17 cellular contexts compared by ENCODE assay signal in the genomic region with DNA sequence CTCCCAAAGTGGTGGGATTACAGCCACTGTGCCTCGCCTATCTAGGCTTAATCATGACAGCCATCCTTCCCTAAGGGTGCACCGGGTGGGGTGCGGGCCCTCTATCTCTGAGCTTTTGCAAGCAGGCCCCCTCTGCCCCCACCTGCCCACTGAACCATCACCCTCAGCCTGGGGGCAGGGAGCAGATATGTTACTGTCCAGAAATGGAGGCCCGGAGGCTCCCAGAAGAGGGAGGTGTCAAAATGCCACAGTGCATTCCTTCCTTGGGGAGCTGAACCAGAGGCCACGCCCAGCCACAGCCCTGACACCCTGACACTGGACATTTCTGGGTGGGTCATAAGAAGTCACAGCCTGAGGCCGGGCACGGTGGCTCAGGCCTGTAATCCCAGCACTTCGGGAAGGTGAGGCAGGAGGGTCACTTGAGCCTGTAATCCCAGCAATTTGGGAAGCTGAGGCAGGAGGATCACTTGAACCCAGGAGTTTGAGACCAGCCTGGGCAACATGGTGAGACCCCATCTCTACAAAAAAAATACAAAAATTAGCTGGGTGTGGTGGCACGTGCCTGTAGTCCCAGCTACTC. TPM values are rescaled to one million over a fixed set of nuclear protein-coding genes. Genes with fewer than 3 reads are reported as not detected.
DNase-seq lines count a peak whose midpoint lies in the region; FAIRE-seq and TF ChIP-seq lines count a peak whose summit lies in the region.
"Had no signal": no experiment of that assay in that cellular context is flagged by ENCODE, and none has a peak within 500 bp of the region (broad histone marks: within the 10 kb centered on the region; RNA-seq: fewer than 3 reads in every experiment).

No MANE protein-coding gene starts in this region.

- DNase-seq in CD8-positive, alpha-beta memory T cell, result no peak
- DNase-seq in HT-29 (ENCODE audit: low spot score), result peak; percentile 70
- peak; percentile 69 for DNase-seq in colonic mucosa
- peak; percentile 57 for DNase-seq in osteoblast (ENCODE audit: insufficient read length, low spot score, missing footprints)
- no peak for DNase-seq in activated CD8-positive, alpha-beta memory T cell treated with anti-CD3 and anti-CD28 coated beads, Interleukin-2, amount 50 U/mL, for 48 hours
- no peak for DNase-seq in NCI-H748 (lab: John Stamatoyannopoulos, UW; ENCODE audit: unreplicated experiment)
- DNase-seq in NCI-H2029 treated with DMSO at 0.1 percent for 48 hours (lab: John Stamatoyannopoulos, UW), result no peak
- no peak for DNase-seq in frontal cortex (ENCODE audit: low spot score in 2 of 2)
- DNase-seq: activated CD4-positive, alpha-beta T cell treated with anti-CD3 and anti-CD28 coated beads for 48 hours; activated T-cell treated with anti-CD3 and anti-CD28 coated beads, Interleukin-2, amount 50 U/mL, for 72 hours; anterior cingulate cortex; NCI-H146; NCI-H446 treated with DMSO at 0.1 percent for 48 hours had no signal

- intact Hi-C loops in colonic mucosa (cut with DNase I), result no loop called here

- no peak overlapping the region for H3K4me3 ChIP-seq in CD8-positive, alpha-beta memory T cell (ENCODE audit: low read length)
- H3K4me3 ChIP-seq in colonic mucosa, result peak overlapping the region; percentile 7
- no peak overlapping the region for H3K4me3 ChIP-seq in osteoblast (ENCODE audit: insufficient read depth, low read length)
- H3K4me3 ChIP-seq: coronary artery, suprapubic skin had no signal

- H3K79me2 ChIP-seq in osteoblast (ENCODE audit: insufficient read depth, low read length), result no peaks in the 10 kb centered on the region

- H3K27ac Mint-ChIP-seq in CD8-positive, alpha-beta memory T cell, result peak overlapping the region in 3 of 8 donors; percentile 56 to 75 (median 68)
- H3K27ac Mint-ChIP-seq: activated T-cell treated with anti-CD3 and anti-CD28 coated beads, Interleukin-2, amount 50 U/mL, for 72 hours; T-helper 1 cell treated with Interleukin-12 subunit alpha and Interleukin-12 subunit beta and Interleukin-4 antibody, amounts not matched to agents 30 μg/mL and 1 μg/mL, for 36 hours had no signal

- TF ChIP-seq CTCF in colonic mucosa (IDR thresholded peaks at IDR 0.05), result no peak
- TF ChIP-seq CTCF in osteoblast (IDR thresholded peaks at IDR 0.05; ENCODE audit: extremely low read depth, low read depth, low read length), result no peak

- H3K27ac ChIP-seq in CD8-positive, alpha-beta memory T cell (ENCODE audit: low read depth, low read length), result peak overlapping the region; percentile 47
- H3K27ac ChIP-seq in colonic mucosa (peak overlapping the region; percentile 39), osteoblast (ENCODE audit: low read depth, low read length) (no peak overlapping the region)
- H3K27ac ChIP-seq: suprapubic skin had no signal

- H3K4me1 Mint-ChIP-seq in CD8-positive, alpha-beta memory T cell, result peaks cover 29 to 37% (median 32%) of the 10 kb centered on the region in 3 donors

- H3K4me1 ChIP-seq in CD8-positive, alpha-beta memory T cell (ENCODE audit: insufficient read depth, low read length), result peaks cover 30% of the 10 kb centered on the region
- H3K4me1 ChIP-seq in colonic mucosa (peaks cover 1% of the 10 kb centered on the region), osteoblast (ENCODE audit: insufficient read depth, low read length) (peaks cover 24% of the 10 kb centered on the region)

- H3K36me3 ChIP-seq in CD8-positive, alpha-beta memory T cell (ENCODE audit: insufficient read depth, low read length), result no peaks in the 10 kb centered on the region
- H3K36me3 ChIP-seq in colonic mucosa (no peaks in the 10 kb centered on the region), osteoblast (ENCODE audit: insufficient read depth, low read length) (no peaks in the 10 kb centered on the region)
- H3K36me3 ChIP-seq: suprapubic skin had no signal

- no peaks in the 10 kb centered on the region for H3K27me3 ChIP-seq in CD8-positive, alpha-beta memory T cell (ENCODE audit: insufficient read depth, low read length, poor library complexity, severe bottlenecking)
- H3K27me3 ChIP-seq in colonic mucosa, result no peaks in the 10 kb centered on the region
- H3K27me3 ChIP-seq in osteoblast (ENCODE audit: insufficient read depth, low read length), result no peaks in the 10 kb centered on the region
- H3K27me3 ChIP-seq: suprapubic skin had no signal

- H3K36me3 Mint-ChIP-seq in CD8-positive, alpha-beta memory T cell, result no peaks in the 10 kb centered on the region
- H3K36me3 Mint-ChIP-seq: memory B cell had no signal

- H3K4me3 Mint-ChIP-seq in CD8-positive, alpha-beta memory T cell, result no peak overlapping the region

- no peaks in the 10 kb centered on the region for H3K9me3 ChIP-seq in CD8-positive, alpha-beta memory T cell (ENCODE audit: low read length)
- H3K9me3 ChIP-seq in colonic mucosa (no peaks in the 10 kb centered on the region), osteoblast (ENCODE audit: low read depth, low read length) (no peaks in the 10 kb centered on the region)
- H3K9me3 ChIP-seq: suprapubic skin had no signal

- H3K4me2 ChIP-seq in osteoblast (ENCODE audit: insufficient read depth, low read length), result no peak overlapping the region

- no peaks in the 10 kb centered on the region for H4K20me1 ChIP-seq in osteoblast (ENCODE audit: insufficient read depth, low read length)

- H2AFZ ChIP-seq in osteoblast (ENCODE audit: low read length), result no peak overlapping the region

- CTCF ChIA-PET in CD8-positive, alpha-beta memory T cell (lab: Charles Lee), result interaction anchor here (1.1 to 1.5 kb wide), 2 partner anchors 58 to 60 kb away, joined by 3 to 4 read pairs; no protein-coding TSS in a partner anchor

- H3K27me3 Mint-ChIP-seq in CD8-positive, alpha-beta memory T cell, result no peaks in the 10 kb centered on the region
- H3K27me3 Mint-ChIP-seq: memory B cell had no signal

- no peaks in the 10 kb centered on the region for H3K9me3 Mint-ChIP-seq in CD8-positive, alpha-beta memory T cell
- H3K9me3 Mint-ChIP-seq: activated T-cell treated with anti-CD3 and anti-CD28 coated beads, Interleukin-2, amount 50 U/mL, for 72 hours; memory B cell; T-helper 1 cell treated with Interleukin-12 subunit alpha and Interleukin-12 subunit beta and Interleukin-4 antibody, amounts not matched to agents 30 μg/mL and 1 μg/mL, for 36 hours had no signal

- FAIRE-seq in frontal cortex (lab: Jason Lieb, UNC), result no peak

- peak overlapping the region; percentile 17 to 57 for H3K9ac ChIP-seq in colonic mucosa (ENCODE audit: low read depth in 2 of 2, low read length in 2 of 2)

- POLR2A ChIA-PET in CD8-positive, alpha-beta memory T cell (lab: Charles Lee), result no interaction called here

RNA-seq across cellular contexts. Expression of a gene that starts 23.0 kb away (rescaled TPM):
- 1,000 to 10,000 TPM; 7,281 to 7,320 TPM for total RNA-seq in CD8-positive, alpha-beta memory T cell
- 15,398 TPM for polyA plus RNA-seq in CD8-positive, alpha-beta memory T cell
- total RNA-seq in HT-29 (2014; rRNA removed; shearing (Covaris generic)), result 2,777 and 3,103 TPM in 2 replicates
- total RNA-seq in colonic mucosa (1,000 to 10,000 TPM; 4,879 to 5,787 TPM), osteoblast (3,672 and 4,357 TPM in 2 replicates), frontal cortex (1,494 TPM)

RNA-seq across cellular contexts. Expression of a gene that starts 39.2 kb away (rescaled TPM):
- 1 to 10 TPM; 4.8 to 5.7 TPM for total RNA-seq in CD8-positive, alpha-beta memory T cell
- 0.37 TPM for polyA plus RNA-seq in CD8-positive, alpha-beta memory T cell
- total RNA-seq in HT-29 (2014; rRNA removed; shearing (Covaris generic)), result 2.0 and 3.8 TPM in 2 replicates
- total RNA-seq in colonic mucosa, result 10 to 100 TPM in 1 of 2 donors, 1 to 10 TPM in 1; 9.2 to 11.2 TPM
- 163 and 182 TPM in 2 replicates for total RNA-seq in osteoblast
- 199 TPM for total RNA-seq in frontal cortex

RNA-seq across cellular contexts. Expression of a gene that starts 39.8 kb away (rescaled TPM):
- total RNA-seq in CD8-positive, alpha-beta memory T cell, result 10 to 100 TPM; 16.3 to 16.9 TPM
- polyA plus RNA-seq in CD8-positive, alpha-beta memory T cell, result 3.0 TPM
- total RNA-seq in HT-29 (2014; rRNA removed; shearing (Covaris generic)), result 14.7 and 16.1 TPM in 2 replicates
- total RNA-seq in colonic mucosa (10 to 100 TPM in 1 of 2 donors, 1 to 10 TPM in 1; 6.2 to 12.7 TPM), osteoblast (8.8 and 9.4 TPM in 2 replicates), frontal cortex (3.3 TPM)

Comparison
In these comparisons a context has a peak if more than half of its experiments do, and no peak if none do; other contexts are left out.
1. DNase-seq: peak in HT-29 (single experiment), colonic mucosa (single experiment) and osteoblast (single experiment); none in CD8-positive, alpha-beta memory T cell (0 of 5), activated CD8-positive, alpha-beta memory T cell treated with anti-CD3 and anti-CD28 coated beads, Interleukin-2, amount 50 U/mL, for 48 hours (single experiment), NCI-H748 (single experiment), NCI-H2029 treated with DMSO at 0.1 percent for 48 hours (single experiment) and frontal cortex (0 of 2).
2. RNA of a gene that starts 39.2 kb away (total RNA-seq): 199 TPM in frontal cortex (single experiment) and 163 to 182 TPM in osteoblast; 9.2 to 11.2 TPM in colonic mucosa, 4.8 to 5.7 TPM in CD8-positive, alpha-beta memory T cell and 2.0 to 3.8 TPM in HT-29; every median in the first group is over 10 times any median in the second.